34 cellular contexts compared by ENCODE assay signal in genomic region chr2:12090072-12090471, GRCh38.
"Had no signal": no experiment of that assay in that cellular context is flagged by ENCODE, and none has a peak within 500 bp of the region (broad histone marks: within the 10 kb centered on the region; RNA-seq: fewer than 3 reads in every experiment).

No MANE protein-coding gene starts in this region.

- H3K27ac ChIP-seq: ascending aorta, breast epithelium, cardiac muscle cell, colonic mucosa, epithelial cell of prostate, esophagus squamous epithelium, gastroesophageal sphincter, WERI-Rb-1 had no signal

- H3K27me3 Mint-ChIP-seq: activated B cell treated with CpG ODN at 0.5 μM for 24 hours; activated naive CD8-positive, alpha-beta T cell; activated T-helper 17 cell treated with anti-CD3 and anti-CD28 coated beads, Interleukin-2, amount 50 U/mL, for 72 hours; brain had no signal

- H3K36me3 ChIP-seq: ascending aorta, breast epithelium, cardiac muscle cell, colonic mucosa, esophagus squamous epithelium, gastroesophageal sphincter, WERI-Rb-1 had no signal

- H3K9me3 Mint-ChIP-seq: activated B cell treated with CpG ODN at 0.5 μM for 24 hours; activated CD8-positive, alpha-beta T cell treated with anti-CD3 and anti-CD28 coated beads for 36 hours; activated T-cell treated with anti-CD3 and anti-CD28 coated beads, Interleukin-2, amount 50 U/mL, for 4 hours; T-helper 2 cell treated with Interferon-gamma antibody and Interleukin-4, amounts not matched to agents 5 μg/mL and 100 μg/mL, for 36 hours had no signal

- H3K27ac Mint-ChIP-seq: activated B cell treated with CpG ODN at 0.5 μM for 24 hours; activated CD8-positive, alpha-beta T cell treated with anti-CD3 and anti-CD28 coated beads for 36 hours; activated naive CD8-positive, alpha-beta T cell; activated T-helper 17 cell treated with anti-CD3 and anti-CD28 coated beads, Interleukin-2, amount 50 U/mL, for 72 hours; brain; T-helper 17 cell; T-helper 2 cell treated with Interferon-gamma antibody and Interleukin-4, amounts not matched to agents 5 μg/mL and 100 μg/mL, for 36 hours had no signal

- H3K9me3 ChIP-seq: ascending aorta, colonic mucosa, esophagus squamous epithelium, gastroesophageal sphincter had no signal

- DNase-seq: activated B cell treated with CpG ODN at 0.5 μM for 24 hours; activated CD4-positive, alpha-beta T cell treated with anti-CD3 and anti-CD28 coated beads for 48 hours; activated CD4-positive, alpha-beta T cell treated with anti-CD3 and anti-CD28 coated beads, Interleukin-2, amount 50 U/mL, for 1 hour; activated CD4-positive, alpha-beta T cell treated with anti-CD3 and anti-CD28 coated beads, Interleukin-2, amount 50 U/mL, for 48 hours; activated CD8-positive, alpha-beta memory T cell treated with anti-CD3 and anti-CD28 coated beads for 24 hours; activated CD8-positive, alpha-beta T cell treated with anti-CD3 and anti-CD28 coated beads for 36 hours; activated effector memory CD4-positive, alpha-beta T cell treated with Interleukin-2 at 50 U/mL for 16 hours; activated gamma-delta T cell treated with Interleukin-2 at 50 U/mL for 16 hours; activated naive CD4-positive, alpha-beta T cell treated with anti-CD3 and anti-CD28 coated beads, Interleukin-2, amount 50 U/mL, for 16 hours; activated naive CD4-positive, alpha-beta T cell treated with Interleukin-2 at 50 U/mL for 16 hours; activated T-cell treated with anti-CD3 and anti-CD28 coated beads, Interleukin-2, amount 50 U/mL, for 4 hours; amniotic stem cell; central memory CD4-positive, alpha-beta T cell; cerebellar nuclear complex; colonic mucosa; effector CD8-positive, alpha-beta T cell; esophagus squamous epithelium; foreskin melanocyte; T-helper 1 cell; T-helper 17 cell; T1000; WERI-Rb-1 had no signal

- H3K4me3 ChIP-seq: ascending aorta, breast epithelium, cardiac muscle cell, colonic mucosa, esophagus squamous epithelium, gastroesophageal sphincter had no signal

- H3K4me1 ChIP-seq: ascending aorta, breast epithelium, colonic mucosa, esophagus squamous epithelium, gastroesophageal sphincter had no signal

- H3K27me3 ChIP-seq: ascending aorta, breast epithelium, cardiac muscle cell, colonic mucosa, gastroesophageal sphincter had no signal

- H3K4me1 Mint-ChIP-seq: activated T-helper 17 cell treated with anti-CD3 and anti-CD28 coated beads, Interleukin-2, amount 50 U/mL, for 72 hours had no signal

- ATAC-seq: activated CD4-positive, CD25-positive, alpha-beta regulatory T cell treated with anti-CD3 and anti-CD28 coated beads, Interleukin-2, amount 50 U/mL, for 24 hours; activated CD8-positive, alpha-beta T cell treated with anti-CD3 and anti-CD28 coated beads for 36 hours; activated T-cell treated with anti-CD3 and anti-CD28 coated beads, Interleukin-2, amount 50 U/mL, for 4 hours; activated T-helper 17 cell treated with anti-CD3 and anti-CD28 coated beads, Interleukin-2, amount 50 U/mL, for 72 hours; gastroesophageal sphincter; T-helper 17 cell had no signal

- H3K36me3 Mint-ChIP-seq: activated naive CD8-positive, alpha-beta T cell; brain had no signal

- H3K4me3 Mint-ChIP-seq: activated B cell treated with CpG ODN at 0.5 μM for 24 hours; activated CD8-positive, alpha-beta T cell treated with anti-CD3 and anti-CD28 coated beads for 36 hours; activated naive CD8-positive, alpha-beta T cell; activated T-cell treated with anti-CD3 and anti-CD28 coated beads, Interleukin-2, amount 50 U/mL, for 4 hours; activated T-helper 17 cell treated with anti-CD3 and anti-CD28 coated beads, Interleukin-2, amount 50 U/mL, for 72 hours; brain; T-helper 17 cell; T-helper 2 cell treated with Interferon-gamma antibody and Interleukin-4, amounts not matched to agents 5 μg/mL and 100 μg/mL, for 36 hours had no signal

- FAIRE-seq: endometrium, endothelial cell of umbilical vein had no signal
